Comparison of ENCODE assay signal across 18 cellular contexts in the genomic region with DNA sequence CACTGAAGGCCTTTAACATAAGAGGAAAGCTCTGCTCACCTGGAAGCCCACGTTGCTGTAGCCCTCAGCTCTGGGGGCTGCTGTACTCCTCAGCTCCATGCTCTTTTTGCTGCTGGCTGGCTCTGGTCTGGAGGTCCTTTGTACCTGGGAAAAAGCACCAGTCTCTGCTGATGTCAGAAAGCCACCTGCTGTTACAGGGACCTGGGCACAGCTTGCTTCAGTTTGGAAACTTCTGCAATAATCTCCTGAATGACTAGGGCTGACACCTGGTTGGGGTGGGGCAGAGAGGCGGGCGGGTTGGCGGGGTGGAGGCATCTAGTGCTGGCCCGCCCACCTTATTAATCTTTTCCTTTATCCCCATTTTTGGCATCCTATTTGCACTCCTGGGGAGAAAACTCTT. TPM values are rescaled to one million over a fixed set of nuclear protein-coding genes. Genes with fewer than 3 reads are reported as not detected.
DNase-seq lines count a peak whose midpoint lies in the region; ATAC-seq and TF ChIP-seq lines count a peak whose summit lies in the region.
"Had no signal": no experiment of that assay in that cellular context is flagged by ENCODE, and none has a peak within 500 bp of the region (broad histone marks: within the 10 kb centered on the region; RNA-seq: fewer than 3 reads in every experiment).

A gene with protein sequence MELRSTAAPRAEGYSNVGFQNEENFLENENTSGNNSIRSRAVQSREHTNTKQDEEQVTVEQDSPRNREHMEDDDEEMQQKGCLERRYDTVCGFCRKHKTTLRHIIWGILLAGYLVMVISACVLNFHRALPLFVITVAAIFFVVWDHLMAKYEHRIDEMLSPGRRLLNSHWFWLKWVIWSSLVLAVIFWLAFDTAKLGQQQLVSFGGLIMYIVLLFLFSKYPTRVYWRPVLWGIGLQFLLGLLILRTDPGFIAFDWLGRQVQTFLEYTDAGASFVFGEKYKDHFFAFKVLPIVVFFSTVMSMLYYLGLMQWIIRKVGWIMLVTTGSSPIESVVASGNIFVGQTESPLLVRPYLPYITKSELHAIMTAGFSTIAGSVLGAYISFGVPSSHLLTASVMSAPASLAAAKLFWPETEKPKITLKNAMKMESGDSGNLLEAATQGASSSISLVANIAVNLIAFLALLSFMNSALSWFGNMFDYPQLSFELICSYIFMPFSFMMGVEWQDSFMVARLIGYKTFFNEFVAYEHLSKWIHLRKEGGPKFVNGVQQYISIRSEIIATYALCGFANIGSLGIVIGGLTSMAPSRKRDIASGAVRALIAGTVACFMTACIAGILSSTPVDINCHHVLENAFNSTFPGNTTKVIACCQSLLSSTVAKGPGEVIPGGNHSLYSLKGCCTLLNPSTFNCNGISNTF (minus strand): TSS at position 224 of the 400 bp plus-strand sequence. CDS start 125 bp downstream, at position 99.

- CTCF ChIA-PET in activated naive CD4-positive, alpha-beta T cell treated with anti-CD3 and anti-CD28 coated beads, Interleukin-2, amount 10 ng/mL, durations not matched to agents 7 days and 5 days (lab: Charles Lee): no interaction called here

- H3K4me3 ChIP-seq in duodenal mucosa (ENCODE audit: low read depth in 1 of 2, low read length in 2 of 2): peak within 1 kb of the TSS; percentile 19 to 21
- no peak within 1 kb of the TSS for H3K4me3 ChIP-seq in lower leg skin (ENCODE audit: low read depth, poor library complexity, severe bottlenecking)

- no peak for TF ChIP-seq CTCF in lower leg skin (IDR thresholded peaks at IDR 0.05)
- TF ChIP-seq CTCF in type B pancreatic cell (conservative IDR thresholded peaks at IDR 0.05): no peak

- peaks cover 4% of the 10 kb centered on the region for H3K27me3 Mint-ChIP-seq in activated naive CD4-positive, alpha-beta T cell treated with anti-CD3 and anti-CD28 coated beads, Interleukin-2, amount 10 ng/mL, durations not matched to agents 7 days and 5 days
- H3K27me3 Mint-ChIP-seq in type B pancreatic cell: no peaks in the 10 kb centered on the region

- H3K4me1 Mint-ChIP-seq in activated naive CD4-positive, alpha-beta T cell treated with anti-CD3 and anti-CD28 coated beads, Interleukin-2, amount 10 ng/mL, durations not matched to agents 7 days and 5 days: no peaks in the 10 kb centered on the region
- peaks cover 11% of the 10 kb centered on the region for H3K4me1 Mint-ChIP-seq in type B pancreatic cell (ENCODE audit: unreplicated experiment)

- no peak within 1 kb of the TSS for H3K27ac ChIP-seq in duodenal mucosa (ENCODE audit: low read depth, low read length)
- H3K27ac ChIP-seq: KMS-11 had no signal

- H3K4me1 ChIP-seq in duodenal mucosa (ENCODE audit: control insufficient read depth in 1 of 2, insufficient read depth in 2 of 2, low read length in 2 of 2): peaks cover 0 to 13% of the 10 kb centered on the region in 2 donors

- no peak for ATAC-seq in activated naive CD4-positive, alpha-beta T cell treated with anti-CD3 and anti-CD28 coated beads, Interleukin-2, amount 50 U/mL, for 72 hours

- H3K9me3 ChIP-seq in duodenal mucosa (ENCODE audit: control insufficient read depth in 1 of 2, low read length in 2 of 2): no peaks in the 10 kb centered on the region

- intact Hi-C loops in lower leg skin (cut with DNase I; ENCODE audit: low total_unique reads): no loop called here

- H3K27me3 ChIP-seq in duodenal mucosa (ENCODE audit: control insufficient read depth in 1 of 2, insufficient read depth in 2 of 2, low read length in 2 of 2): no peaks in the 10 kb centered on the region

- no peak for DNase-seq in activated naive CD4-positive, alpha-beta T cell treated with anti-CD3 and anti-CD28 coated beads, Interleukin-2, amount 10 ng/mL, durations not matched to agents 7 days and 5 days
- DNase-seq in activated naive CD4-positive, alpha-beta T cell treated with anti-CD3 and anti-CD28 coated beads, Interleukin-2, amount 50 U/mL, for 72 hours (ENCODE audit: low spot score in 2 of 2): no peak
- DNase-seq in lower leg skin (ENCODE audit: low spot score in 2 of 2) (peak in 1 of 2 donors; percentile 18), type B pancreatic cell (ENCODE audit: extremely low spot score, unreplicated experiment) (no peak), ecto neural progenitor cell (ENCODE audit: low spot score) (no peak), superior temporal gyrus (ENCODE audit: extremely low spot score) (no peak), NCI-H2196 (lab: John Stamatoyannopoulos, UW; ENCODE audit: unreplicated experiment) (no peak)
- DNase-seq: activated CD4-positive, alpha-beta T cell treated with anti-CD3 and anti-CD28 coated beads for 1 hour; activated naive CD4-positive, alpha-beta T cell treated with anti-CD3 and anti-CD28 coated beads for 36 hours; CD4-positive, alpha-beta T cell; HFFc6; posterior cingulate gyrus; stimulated activated CD4-positive, alpha-beta T cell treated with anti-CD3 and anti-CD28 coated beads, Interleukin-15, amount 100 ng/mL, for 24 hours had no signal

- H3K4me3 Mint-ChIP-seq in activated naive CD4-positive, alpha-beta T cell treated with anti-CD3 and anti-CD28 coated beads, Interleukin-2, amount 10 ng/mL, durations not matched to agents 7 days and 5 days: no peak within 1 kb of the TSS
- peak within 1 kb of the TSS; percentile 80 for H3K4me3 Mint-ChIP-seq in type B pancreatic cell
- H3K4me3 Mint-ChIP-seq: activated naive CD4-positive, alpha-beta T cell treated with anti-CD3 and anti-CD28 coated beads for 36 hours; CD4-positive, alpha-beta T cell; HFFc6; T-helper 1 cell treated with Interleukin-12 subunit alpha and Interleukin-12 subunit beta and Interleukin-4 antibody, amounts not matched to agents 30 μg/mL and 1 μg/mL, for 36 hours had no signal

- WGBS in lower leg skin, 2 donors: 37 to 52% methylated on average over 5 of the region's 5 CpGs

- peak within 1 kb of the TSS in 1 of 2 donors; percentile 41 for H3K9ac ChIP-seq in duodenal mucosa (ENCODE audit: low read depth in 1 of 2, low read length in 2 of 2)
- H3K9ac ChIP-seq: KMS-11 had no signal

- no peaks in the 10 kb centered on the region for H3K36me3 Mint-ChIP-seq in activated naive CD4-positive, alpha-beta T cell treated with anti-CD3 and anti-CD28 coated beads, Interleukin-2, amount 10 ng/mL, durations not matched to agents 7 days and 5 days
- no peaks in the 10 kb centered on the region for H3K36me3 Mint-ChIP-seq in activated naive CD4-positive, alpha-beta T cell treated with anti-CD3 and anti-CD28 coated beads, Interleukin-2, amount 50 U/mL, for 72 hours
- no peaks in the 10 kb centered on the region for H3K36me3 Mint-ChIP-seq in type B pancreatic cell

- H3K36me3 ChIP-seq in duodenal mucosa (ENCODE audit: control insufficient read depth in 1 of 2, insufficient read depth in 2 of 2, low read length in 2 of 2): no peaks in the 10 kb centered on the region

- peak within 1 kb of the TSS; percentile 42 for H3K27ac Mint-ChIP-seq in activated naive CD4-positive, alpha-beta T cell treated with anti-CD3 and anti-CD28 coated beads, Interleukin-2, amount 10 ng/mL, durations not matched to agents 7 days and 5 days
- H3K27ac Mint-ChIP-seq in activated naive CD4-positive, alpha-beta T cell treated with anti-CD3 and anti-CD28 coated beads, Interleukin-2, amount 50 U/mL, for 72 hours: no peak within 1 kb of the TSS
- peak within 1 kb of the TSS; percentile 90 for H3K27ac Mint-ChIP-seq in type B pancreatic cell
- H3K27ac Mint-ChIP-seq: activated naive CD4-positive, alpha-beta T cell treated with anti-CD3 and anti-CD28 coated beads for 36 hours; CD4-positive, alpha-beta T cell; HFFc6; T-helper 1 cell treated with Interleukin-12 subunit alpha and Interleukin-12 subunit beta and Interleukin-4 antibody, amounts not matched to agents 30 μg/mL and 1 μg/mL, for 36 hours had no signal

- H3K9me3 Mint-ChIP-seq in activated naive CD4-positive, alpha-beta T cell treated with anti-CD3 and anti-CD28 coated beads, Interleukin-2, amount 10 ng/mL, durations not matched to agents 7 days and 5 days: no peaks in the 10 kb centered on the region
- H3K9me3 Mint-ChIP-seq in activated naive CD4-positive, alpha-beta T cell treated with anti-CD3 and anti-CD28 coated beads, Interleukin-2, amount 50 U/mL, for 72 hours: no peaks in the 10 kb centered on the region
- H3K9me3 Mint-ChIP-seq in type B pancreatic cell: no peaks in the 10 kb centered on the region
- H3K9me3 Mint-ChIP-seq: activated naive CD4-positive, alpha-beta T cell treated with anti-CD3 and anti-CD28 coated beads for 36 hours; CD4-positive, alpha-beta T cell; HFFc6; T-helper 1 cell treated with Interleukin-12 subunit alpha and Interleukin-12 subunit beta and Interleukin-4 antibody, amounts not matched to agents 30 μg/mL and 1 μg/mL, for 36 hours had no signal

- TF ChIP-seq POLR2A in lower leg skin (IDR thresholded peaks at IDR 0.05): no peak

RNA-seq across cellular contexts. Expression of the gene that starts here (rescaled TPM):
- 1 to 10 TPM in 1 of 2 donors, under 1 TPM in 1; 0.09 to 2.8 TPM for total RNA-seq in activated naive CD4-positive, alpha-beta T cell treated with anti-CD3 and anti-CD28 coated beads, Interleukin-2, amount 50 U/mL, for 72 hours
- total RNA-seq in lower leg skin: 10 to 100 TPM in 3 of 4 donors, 1 to 10 TPM in 1; 9.5 to 19.0 (median 13.6) TPM
- total RNA-seq in type B pancreatic cell (ENCODE audit: low replicate concordance): 2.4 and 7.2 TPM in 2 replicates
- total RNA-seq: CD4-positive, alpha-beta T cell; NCI-H460; temporal lobe had no signal

Comparison
In these comparisons a context has a peak if more than half of its experiments do, and no peak if none do; other contexts are left out.
1. H3K27ac Mint-ChIP-seq: peak in activated naive CD4-positive, alpha-beta T cell treated with anti-CD3 and anti-CD28 coated beads, Interleukin-2, amount 10 ng/mL, durations not matched to agents 7 days and 5 days (single experiment) and type B pancreatic cell (single experiment); none in activated naive CD4-positive, alpha-beta T cell treated with anti-CD3 and anti-CD28 coated beads, Interleukin-2, amount 50 U/mL, for 72 hours (0 of 2).